In genomic region chrX:48460031-48460430, GRCh38 we compare ENCODE assay signal across 25 cellular contexts. TPM values are rescaled to one million over a fixed set of nuclear protein-coding genes. Genes with fewer than 3 reads are reported as not detected.
"Had no signal": no experiment of that assay in that cellular context is flagged by ENCODE, and none has a peak within 500 bp of the region (broad histone marks: within the 10 kb centered on the region; RNA-seq: fewer than 3 reads in every experiment).

No MANE protein-coding gene starts in this region.

- H3K27me3 ChIP-seq: esophagus muscularis mucosa, gastroesophageal sphincter, left lung, right lobe of liver had no signal

- H3K27me3 Mint-ChIP-seq: memory B cell had no signal

- H2AFZ ChIP-seq: parathyroid adenoma had no signal

- H3K27ac Mint-ChIP-seq: immature natural killer cell; memory B cell; mesothelial cell of epicardium; stimulated activated naive B cell treated with anti-CD40 and anti-IgM and Interleukin-4, amounts not matched to agents 10 μg/mL and 1 μg/mL and 100 μg/mL, for 72 hours had no signal

- H3K9me3 ChIP-seq: esophagus muscularis mucosa, gastroesophageal sphincter, left lung, lower lobe of right lung, prostate gland, right lobe of liver had no signal

- H3K79me2 ChIP-seq: parathyroid adenoma had no signal

- H3K9me3 Mint-ChIP-seq: immature natural killer cell; memory B cell; natural killer cell; stimulated activated naive B cell treated with anti-CD40 and anti-IgM and Interleukin-4, amounts not matched to agents 10 μg/mL and 1 μg/mL and 100 μg/mL, for 72 hours had no signal

- ATAC-seq: gastroesophageal sphincter; left lung; lower lobe of right lung; natural killer cell; stimulated activated naive B cell treated with anti-CD40 and anti-IgM and Interleukin-4, amounts not matched to agents 10 μg/mL and 1 μg/mL and 100 μg/mL, for 72 hours had no signal

- H3K4me1 ChIP-seq: esophagus muscularis mucosa, gastroesophageal sphincter, left lung, lower lobe of right lung, parathyroid adenoma, prostate gland, right lobe of liver had no signal

- H3K4me1 Mint-ChIP-seq: mesothelial cell of epicardium, neural crest cell had no signal

- H3K4me3 Mint-ChIP-seq: immature natural killer cell; memory B cell; mesothelial cell of epicardium; natural killer cell; neural crest cell; stimulated activated naive B cell treated with anti-CD40 and anti-IgM and Interleukin-4, amounts not matched to agents 10 μg/mL and 1 μg/mL and 100 μg/mL, for 72 hours had no signal

- H3K9ac ChIP-seq: parathyroid adenoma had no signal

- H3K36me3 Mint-ChIP-seq: natural killer cell had no signal

- H3K27ac ChIP-seq: epithelial cell of prostate, esophagus muscularis mucosa, gastroesophageal sphincter, left lung, lower lobe of right lung, parathyroid adenoma, prostate gland, right lobe of liver had no signal

- H3K36me3 ChIP-seq: esophagus muscularis mucosa, gastroesophageal sphincter, left lung, lower lobe of right lung, prostate gland, right lobe of liver had no signal

- DNase-seq: effector memory CD4-positive, alpha-beta T cell; immature natural killer cell; left lung; lower lobe of right lung; natural killer cell; occipital lobe; stimulated activated CD4-positive, alpha-beta T cell treated with anti-CD3 and anti-CD28 coated beads, Interleukin-4, amount 100 ng/mL, for 1 hour; stimulated activated CD8-positive, alpha-beta memory T cell treated with anti-CD3 and anti-CD28 coated beads, Interleukin-4, amount 100 ng/mL, for 48 hours; stimulated activated naive B cell treated with anti-CD40 and anti-IgM and Interleukin-4, amounts not matched to agents 10 μg/mL and 1 μg/mL and 100 μg/mL, for 72 hours; trophoblast cell had no signal

- H3K4me3 ChIP-seq: esophagus muscularis mucosa, gastroesophageal sphincter, left lung, lower lobe of right lung, prostate gland, right lobe of liver had no signal

RNA-seq across cellular contexts. Expression of gene SSX4B, which starts 48.3 kb away (rescaled TPM):
- total RNA-seq: esophagus muscularis mucosa, fibroblast of villous mesenchyme, left lung, lower lobe of right lung, mesothelial cell of epicardium, mucosa of gallbladder, natural killer cell, neural crest cell, occipital lobe, renal cortical epithelial cell, right lobe of liver, urinary bladder had no signal
- polyA plus RNA-seq: immature natural killer cell, keratinocyte, thymus, urinary bladder had no signal
